In the genomic region with DNA sequence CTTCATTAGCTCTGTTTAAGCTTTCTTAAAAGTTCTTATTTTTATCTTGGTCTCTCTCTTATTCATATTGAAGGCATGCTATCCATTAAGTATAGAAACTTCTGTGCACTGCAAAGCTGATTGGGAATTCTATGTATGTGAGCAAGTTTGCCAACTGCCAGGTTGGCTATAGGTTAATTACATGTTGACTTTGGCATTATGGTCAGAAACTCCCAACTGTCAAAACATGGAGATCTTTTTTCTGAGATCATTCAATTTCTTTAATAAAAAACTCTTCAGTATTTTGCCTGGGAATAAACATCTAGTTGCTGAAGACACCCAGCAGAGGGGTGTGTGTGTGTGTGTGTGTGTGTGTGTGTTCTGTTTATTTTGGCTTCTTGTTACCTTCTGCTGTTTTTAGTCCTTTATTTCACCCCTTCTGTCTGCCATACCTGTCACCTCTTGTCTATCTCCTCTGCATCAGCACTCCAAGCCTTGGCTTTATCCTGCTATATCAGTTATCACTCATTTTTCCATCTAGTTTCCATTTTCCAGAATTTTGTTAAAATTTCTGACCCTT, we compare ENCODE assay signal across 22 cellular contexts. TPM values are rescaled to one million over a fixed set of nuclear protein-coding genes. Genes with fewer than 3 reads are reported as not detected.
DNase-seq lines count a peak whose midpoint lies in the region; ATAC-seq and TF ChIP-seq lines count a peak whose summit lies in the region.
"Had no signal": no experiment of that assay in that cellular context is flagged by ENCODE, and none has a peak within 500 bp of the region (broad histone marks: within the 10 kb centered on the region; RNA-seq: fewer than 3 reads in every experiment).

No MANE protein-coding gene starts in this region.

- H3K4me1 ChIP-seq in breast epithelium = no peaks in the 10 kb centered on the region
- H3K4me1 ChIP-seq in RWPE2 (ENCODE audit: insufficient read depth, poor library complexity, severe bottlenecking) = peaks cover 36% of the 10 kb centered on the region
- H3K4me1 ChIP-seq: BLaER1 treated with 17β-estradiol and CSF1 and Interleukin-3, amounts not matched to agents 10 nM and 100 nM had no signal

- H3K27me3 ChIP-seq in breast epithelium = no peaks in the 10 kb centered on the region
- H3K27me3 ChIP-seq in RWPE2 (ENCODE audit: insufficient read depth, poor library complexity, severe bottlenecking) = no peaks in the 10 kb centered on the region
- H3K27me3 ChIP-seq: BLaER1 treated with 17β-estradiol and CSF1 and Interleukin-3, amounts not matched to agents 10 nM and 100 nM; vagina had no signal

- H3K27me3 Mint-ChIP-seq in MCF 10A (ENCODE audit: insufficient read depth, unreplicated experiment) = no peaks in the 10 kb centered on the region
- no peaks in the 10 kb centered on the region for H3K27me3 Mint-ChIP-seq in type B pancreatic cell
- peaks cover 21 to 23% of the 10 kb centered on the region in 2 donors for H3K27me3 Mint-ChIP-seq in effector memory CD8-positive, alpha-beta T cell
- no peaks in the 10 kb centered on the region for H3K27me3 Mint-ChIP-seq in WTC11 (ENCODE audit: low read depth)
- H3K27me3 Mint-ChIP-seq: activated B cell treated with CpG ODN at 0.5 μM for 24 hours had no signal

- no peak for TF ChIP-seq POLR2A in breast epithelium (IDR thresholded peaks at IDR 0.05)

- H3K36me3 ChIP-seq in breast epithelium (no peaks in the 10 kb centered on the region), RWPE2 (ENCODE audit: low read depth) (no peaks in the 10 kb centered on the region)
- H3K36me3 ChIP-seq: BLaER1 treated with 17β-estradiol and CSF1 and Interleukin-3, amounts not matched to agents 10 nM and 100 nM; neutrophil; vagina had no signal

- TF ChIP-seq CTCF in MCF 10A (IDR thresholded peaks at IDR 0.05; ENCODE audit: unreplicated experiment) = no peak
- no peak for TF ChIP-seq CTCF in breast epithelium (IDR thresholded peaks at IDR 0.05)
- no peak for TF ChIP-seq CTCF in RWPE2 (IDR thresholded peaks at IDR 0.05; ENCODE audit: poor library complexity, severe bottlenecking)
- no peak for TF ChIP-seq CTCF in type B pancreatic cell (conservative IDR thresholded peaks at IDR 0.05)
- TF ChIP-seq CTCF in WTC11 (IDR thresholded peaks at IDR 0.05) = no peak

- peaks cover 36% of the 10 kb centered on the region for H3K4me1 Mint-ChIP-seq in MCF 10A (ENCODE audit: insufficient read depth, unreplicated experiment)
- peaks cover 37% of the 10 kb centered on the region for H3K4me1 Mint-ChIP-seq in type B pancreatic cell (ENCODE audit: unreplicated experiment)
- no peaks in the 10 kb centered on the region for H3K4me1 Mint-ChIP-seq in effector memory CD8-positive, alpha-beta T cell (ENCODE audit: low read depth in 2 of 2)
- peaks cover 28% of the 10 kb centered on the region for H3K4me1 Mint-ChIP-seq in WTC11

- no peak overlapping the region for H3K4me3 Mint-ChIP-seq in MCF 10A (ENCODE audit: unreplicated experiment)
- H3K4me3 Mint-ChIP-seq in type B pancreatic cell = no peak overlapping the region
- H3K4me3 Mint-ChIP-seq in effector memory CD8-positive, alpha-beta T cell = no peak overlapping the region
- no peak overlapping the region for H3K4me3 Mint-ChIP-seq in WTC11
- H3K4me3 Mint-ChIP-seq: activated B cell treated with CpG ODN at 0.5 μM for 24 hours; activated T-helper 1 cell treated with anti-CD3 and anti-CD28 coated beads, Interleukin-12 subunit alpha, Interleukin-12 subunit beta, Interleukin-2, Interleukin-4 antibody, amounts not matched to agents 30 ng/mL and 10 ng/mL and 1 ng/mL, durations not matched to agents 14 hours and 24 hours and 36 hours; dendritic cell treated with granulocyte-macrophage colony-stimulating factor and Interleukin-4, amounts not matched to agents 40 ng/mL and 50 ng/mL, for 4 days had no signal

- POLR2A ChIA-PET in MCF 10A (lab: Yijun Ruan, JAX) = interaction anchor here (0.7 to 1.7 kb wide), 7 partner anchors 9 to 746 kb away, joined by 3 to 5 read pairs (median 4); a partner anchor contains a TSS
- POLR2A ChIA-PET in WTC11 (lab: Charles Lee) = no interaction called here

- H3K4me3 ChIP-seq in breast epithelium = no peak overlapping the region
- no peak overlapping the region for H3K4me3 ChIP-seq in RWPE2 (ENCODE audit: severe bottlenecking)
- H3K4me3 ChIP-seq: BLaER1 treated with 17β-estradiol and CSF1 and Interleukin-3, amounts not matched to agents 10 nM and 100 nM; GM23248; vagina had no signal

- ATAC-seq in RWPE2 (ENCODE audit: low read depth) (no peak), left lobe of liver (peak; percentile 84), HG03521 (IDR thresholded peaks at IDR 0.05; ENCODE audit: unreplicated experiment) (no peak), WTC11 (no peak)
- ATAC-seq in effector memory CD8-positive, alpha-beta T cell (replicated peaks) = no peak

- no TSS peak for BruUV-seq in MCF 10A (replicated peaks; lab: Mats Ljungman, UMichigan)

- DNase-seq in MCF 10A (ENCODE audit: unreplicated experiment) = peak; percentile 47
- no peak for DNase-seq in breast epithelium (ENCODE audit: low spot score in 2 of 2)
- no peak for DNase-seq in RWPE2 (ENCODE audit: low spot score)
- peak; percentile 49 for DNase-seq in left lobe of liver (ENCODE audit: low spot score)
- DNase-seq in type B pancreatic cell (ENCODE audit: extremely low spot score, unreplicated experiment) = no peak
- DNase-seq in effector memory CD8-positive, alpha-beta T cell = no peak
- no peak for DNase-seq in WTC11 (ENCODE audit: low spot score)
- DNase-seq: activated B cell treated with CpG ODN at 0.5 μM for 24 hours; activated naive CD4-positive, alpha-beta T cell treated with anti-CD3 and anti-CD28 coated beads, Interleukin-2, amount 50 U/mL, for 16 hours; GM23248; NCI-H2107; NCI-H510A; RPMI8226; T-helper 9 cell had no signal

- H3K9me3 ChIP-seq in breast epithelium (no peaks in the 10 kb centered on the region), RWPE2 (ENCODE audit: severe bottlenecking) (no peaks in the 10 kb centered on the region)
- H3K9me3 ChIP-seq: BLaER1 treated with 17β-estradiol and CSF1 and Interleukin-3, amounts not matched to agents 10 nM and 100 nM; neutrophil; vagina had no signal

- H3K36me3 Mint-ChIP-seq in MCF 10A (ENCODE audit: insufficient read depth, unreplicated experiment) = peaks cover 6% of the 10 kb centered on the region
- H3K36me3 Mint-ChIP-seq in type B pancreatic cell = no peaks in the 10 kb centered on the region
- H3K36me3 Mint-ChIP-seq in effector memory CD8-positive, alpha-beta T cell (ENCODE audit: insufficient read depth) = no peaks in the 10 kb centered on the region
- H3K36me3 Mint-ChIP-seq in WTC11 = no peaks in the 10 kb centered on the region

- H3K27ac Mint-ChIP-seq in MCF 10A (ENCODE audit: low read depth, unreplicated experiment) = peak overlapping the region; percentile 26
- peak overlapping the region; percentile 81 for H3K27ac Mint-ChIP-seq in type B pancreatic cell
- no peak overlapping the region for H3K27ac Mint-ChIP-seq in effector memory CD8-positive, alpha-beta T cell
- no peak overlapping the region for H3K27ac Mint-ChIP-seq in WTC11
- H3K27ac Mint-ChIP-seq: activated B cell treated with CpG ODN at 0.5 μM for 24 hours; activated T-helper 1 cell treated with anti-CD3 and anti-CD28 coated beads, Interleukin-12 subunit alpha, Interleukin-12 subunit beta, Interleukin-2, Interleukin-4 antibody, amounts not matched to agents 30 ng/mL and 10 ng/mL and 1 ng/mL, durations not matched to agents 14 hours and 24 hours and 36 hours; dendritic cell treated with granulocyte-macrophage colony-stimulating factor and Interleukin-4, amounts not matched to agents 40 ng/mL and 50 ng/mL, for 4 days had no signal

- peaks cover 6% of the 10 kb centered on the region for H3K9me3 Mint-ChIP-seq in MCF 10A (ENCODE audit: unreplicated experiment)
- H3K9me3 Mint-ChIP-seq in type B pancreatic cell = peaks cover 4% of the 10 kb centered on the region
- H3K9me3 Mint-ChIP-seq in effector memory CD8-positive, alpha-beta T cell = no peaks in the 10 kb centered on the region
- H3K9me3 Mint-ChIP-seq in WTC11 = no peaks in the 10 kb centered on the region
- H3K9me3 Mint-ChIP-seq: activated B cell treated with CpG ODN at 0.5 μM for 24 hours; activated T-helper 1 cell treated with anti-CD3 and anti-CD28 coated beads, Interleukin-12 subunit alpha, Interleukin-12 subunit beta, Interleukin-2, Interleukin-4 antibody, amounts not matched to agents 30 ng/mL and 10 ng/mL and 1 ng/mL, durations not matched to agents 14 hours and 24 hours and 36 hours; dendritic cell treated with granulocyte-macrophage colony-stimulating factor and Interleukin-4, amounts not matched to agents 40 ng/mL and 50 ng/mL, for 4 days had no signal

- CTCF ChIA-PET in MCF 10A (lab: Yijun Ruan, JAX) = interaction anchor here (0.7 kb wide), 1 partner anchor 30 kb away, joined by 3 read pairs; no protein-coding TSS in a partner anchor
- CTCF ChIA-PET in WTC11 (lab: Charles Lee) = no interaction called here

- intact Hi-C loops in MCF 10A (cut with micrococcal nuclease) (loop anchor here (5.0 to 10.0 kb wide), 2 partner anchors 79 to 108 kb away; a partner anchor contains a TSS), breast epithelium (cut with DNase I; ENCODE audit: low total_unique reads) (no loop called here)

- H3K27ac ChIP-seq in breast epithelium (no peak overlapping the region), RWPE2 (ENCODE audit: poor library complexity, severe bottlenecking) (peak overlapping the region; percentile 93)
- H3K27ac ChIP-seq: BLaER1 treated with 17β-estradiol and CSF1 and Interleukin-3, amounts not matched to agents 10 nM and 100 nM; GM23248; neutrophil; vagina had no signal

RNA-seq across cellular contexts. Expression of a gene that starts 1.3 kb away (rescaled TPM):
- total RNA-seq in MCF 10A (2022) = 0.72 and 1.1 TPM in 2 replicates
- not detected for total RNA-seq in breast epithelium
- total RNA-seq in left lobe of liver = not detected
- 0.53 and 1.9 TPM in 2 replicates for total RNA-seq in type B pancreatic cell (ENCODE audit: low replicate concordance)
- total RNA-seq in WTC11 (2021) = not detected in 3 replicates
- total RNA-seq: activated T-helper 1 cell treated with anti-CD3 and anti-CD28 coated beads, Interleukin-12 subunit alpha, Interleukin-12 subunit beta, Interleukin-2, Interleukin-4 antibody, amounts not matched to agents 30 ng/mL and 10 ng/mL and 1 ng/mL, durations not matched to agents 14 hours and 24 hours and 36 hours; cardiac septum; glomerular endothelial cell; GM23248; vagina had no signal

Comparison
In these comparisons a context has a peak if more than half of its experiments do, and no peak if none do; other contexts are left out.
1. DNase-seq: peak in MCF 10A (single experiment) and left lobe of liver (single experiment); none in breast epithelium (0 of 2), RWPE2 (single experiment), type B pancreatic cell (single experiment), effector memory CD8-positive, alpha-beta T cell (0 of 3) and WTC11 (single experiment).
2. H3K27ac Mint-ChIP-seq: peak in MCF 10A (single experiment) and type B pancreatic cell (single experiment); none in effector memory CD8-positive, alpha-beta T cell (0 of 2) and WTC11 (single experiment).